ENCODE assay signal across 16 cellular contexts in the genomic region with DNA sequence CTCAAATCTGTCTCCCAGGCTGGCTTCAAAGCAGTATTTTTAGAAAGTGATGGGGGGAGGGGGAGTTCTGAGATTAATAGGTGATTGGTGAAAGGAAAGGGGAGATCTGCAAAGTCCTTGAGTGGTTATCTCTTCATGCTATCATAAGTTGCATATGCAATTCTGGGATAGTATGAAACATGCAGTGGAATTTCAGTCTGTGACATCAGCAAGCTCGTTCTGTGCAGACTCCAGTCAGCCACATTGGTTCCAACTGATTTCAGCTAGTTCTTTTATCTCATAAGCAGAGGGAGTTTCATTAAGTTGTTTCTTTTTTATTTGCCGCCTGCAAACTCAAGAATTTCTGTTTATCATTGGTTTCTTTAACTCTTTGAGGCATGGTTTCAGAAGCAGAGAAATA.
DNase-seq lines count a peak whose midpoint lies in the region; ATAC-seq and TF ChIP-seq lines count a peak whose summit lies in the region.
"Had no signal": no experiment of that assay in that cellular context is flagged by ENCODE, and none has a peak within 500 bp of the region (broad histone marks: within the 10 kb centered on the region; RNA-seq: fewer than 3 reads in every experiment).

No MANE protein-coding gene starts in this region.

- no peak overlapping the region for H3K4me3 ChIP-seq in SK-N-MC
- H3K4me3 ChIP-seq in fibroblast of lung (replicated peaks in 1 of 4; ENCODE audit: control extremely low read depth in 1 of 4, insufficient read depth in 1 of 4, low read depth in 3 of 4, low read length in 4 of 4): no peak overlapping the region
- no peak overlapping the region for H3K4me3 ChIP-seq in Peyer's patch
- no peak overlapping the region for H3K4me3 ChIP-seq in PC-3 (ENCODE audit: low read length)
- H3K4me3 ChIP-seq: K562, SJCRH30 had no signal

- intact Hi-C loops in PC-3 (cut with micrococcal nuclease): no loop called here

- H3K27me3 ChIP-seq in fibroblast of lung (ENCODE audit: control insufficient read depth, insufficient read depth, low read length): no peaks in the 10 kb centered on the region
- H3K27me3 ChIP-seq in Peyer's patch: no peaks in the 10 kb centered on the region
- no peaks in the 10 kb centered on the region for H3K27me3 ChIP-seq in PC-3 (ENCODE audit: low read length)
- H3K27me3 ChIP-seq: SJCRH30 had no signal

- no peak for TF ChIP-seq POLR2A in Peyer's patch (IDR thresholded peaks at IDR 0.05)

- H3K9me3 ChIP-seq in SK-N-MC (ENCODE audit: low read depth, low read length): no peaks in the 10 kb centered on the region
- no peaks in the 10 kb centered on the region for H3K9me3 ChIP-seq in fibroblast of lung (ENCODE audit: control insufficient read depth, insufficient read depth, low read depth, low read length)
- no peaks in the 10 kb centered on the region for H3K9me3 ChIP-seq in Peyer's patch
- H3K9me3 ChIP-seq in PC-3 (ENCODE audit: low read length): no peaks in the 10 kb centered on the region
- H3K9me3 ChIP-seq: SJCRH30 had no signal

- no peaks in the 10 kb centered on the region for H3K9me2 ChIP-seq in PC-3 (replicated peaks; ENCODE audit: low read length)

- H3K4me2 ChIP-seq in fibroblast of lung (ENCODE audit: extremely low read depth, insufficient read depth, low read length) (no peak overlapping the region), PC-3 (ENCODE audit: low read length) (no peak overlapping the region)

- H3K79me2 ChIP-seq in fibroblast of lung (ENCODE audit: control insufficient read depth, insufficient read depth, low read length) (no peaks in the 10 kb centered on the region), PC-3 (ENCODE audit: low read length) (no peaks in the 10 kb centered on the region)

- H4K20me1 ChIP-seq in fibroblast of lung (ENCODE audit: control insufficient read depth, extremely low read depth, insufficient read depth, low read length) (no peaks in the 10 kb centered on the region), PC-3 (ENCODE audit: low read length) (no peaks in the 10 kb centered on the region)

- ATAC-seq in PC-3: no peak
- ATAC-seq: K562 had no signal

- H3K27ac ChIP-seq in SK-N-MC (peak overlapping the region; percentile 22; the same call in 1 of the 2 replicates), fibroblast of lung (ENCODE audit: insufficient read depth, low read length) (no peak overlapping the region), Peyer's patch (no peak overlapping the region), PC-3 (ENCODE audit: low read length) (no peak overlapping the region)
- H3K27ac ChIP-seq: C4-2B, SJCRH30 had no signal

- no peak for TF ChIP-seq CTCF in fibroblast of lung (conservative IDR thresholded peaks at IDR 0.05 in 1 of 2, IDR thresholded peaks at IDR 0.05 in 1 of 2; ENCODE audit: low read depth in 1 of 2, low read length in 2 of 2)
- TF ChIP-seq CTCF in Peyer's patch (IDR thresholded peaks at IDR 0.05): no peak
- TF ChIP-seq CTCF in PC-3 (conservative IDR thresholded peaks at IDR 0.05; ENCODE audit: low read depth, low read length): no peak

- H3K4me1 ChIP-seq in fibroblast of lung (ENCODE audit: control insufficient read depth, extremely low read depth, insufficient read depth, low read length): no peaks in the 10 kb centered on the region
- H3K4me1 ChIP-seq in Peyer's patch: no peaks in the 10 kb centered on the region
- no peaks in the 10 kb centered on the region for H3K4me1 ChIP-seq in PC-3 (ENCODE audit: insufficient read depth, low read length)

- POLR2A ChIA-PET in PC-3 (lab: Charles Lee; ENCODE audit: unreplicated experiment): no interaction called here

- CTCF ChIA-PET in PC-3 (lab: Charles Lee): no interaction called here

- DNase-seq in SK-N-MC (ENCODE audit: low read depth, low spot score) (no peak), fibroblast of lung (ENCODE audit: low read depth in 2 of 2) (peak; percentile 7 to 74), iris pigment epithelial cell (ENCODE audit: low read depth) (peak; percentile 5), globus pallidus (ENCODE audit: low spot score) (no peak), Peyer's patch (no peak), PC-3 (no peak), NCI-H2171 (lab: John Stamatoyannopoulos, UW) (no peak)
- DNase-seq: ACHN, AML-193, GOT3, NCI-H1105, NCI-H1694, NCI-H524, SJCRH30 had no signal

- peaks cover 6% of the 10 kb centered on the region for H3K36me3 ChIP-seq in SK-N-MC (ENCODE audit: insufficient read depth, low read length)
- H3K36me3 ChIP-seq in fibroblast of lung (ENCODE audit: control insufficient read depth, insufficient read depth, low read length): no peaks in the 10 kb centered on the region
- H3K36me3 ChIP-seq in Peyer's patch: no peaks in the 10 kb centered on the region
- no peaks in the 10 kb centered on the region for H3K36me3 ChIP-seq in PC-3 (ENCODE audit: low read depth, low read length)

- H3K9ac ChIP-seq in SK-N-MC (ENCODE audit: insufficient read length) (no peak overlapping the region), fibroblast of lung (ENCODE audit: insufficient read depth, low read length) (no peak overlapping the region), PC-3 (ENCODE audit: low read length) (no peak overlapping the region)

- no TSS peak for BruUV-seq in PC-3 (replicated peaks; lab: Mats Ljungman, UMichigan)

- H2AFZ ChIP-seq in fibroblast of lung (ENCODE audit: low read length) (no peak overlapping the region), PC-3 (ENCODE audit: low read length) (no peak overlapping the region)

- no peaks in the 10 kb centered on the region for H3F3A ChIP-seq in PC-3 (ENCODE audit: low read length, unreplicated experiment)

Comparison
In these comparisons a context has a peak if more than half of its experiments do, and no peak if none do; other contexts are left out.
1. DNase-seq: peak in fibroblast of lung (2 of 2) and iris pigment epithelial cell (single experiment); none in SK-N-MC (single experiment), globus pallidus (single experiment), Peyer's patch (0 of 3), PC-3 (single experiment) and NCI-H2171 (single experiment).